1 cellular context compared by ENCODE assay signal in the genomic region with DNA sequence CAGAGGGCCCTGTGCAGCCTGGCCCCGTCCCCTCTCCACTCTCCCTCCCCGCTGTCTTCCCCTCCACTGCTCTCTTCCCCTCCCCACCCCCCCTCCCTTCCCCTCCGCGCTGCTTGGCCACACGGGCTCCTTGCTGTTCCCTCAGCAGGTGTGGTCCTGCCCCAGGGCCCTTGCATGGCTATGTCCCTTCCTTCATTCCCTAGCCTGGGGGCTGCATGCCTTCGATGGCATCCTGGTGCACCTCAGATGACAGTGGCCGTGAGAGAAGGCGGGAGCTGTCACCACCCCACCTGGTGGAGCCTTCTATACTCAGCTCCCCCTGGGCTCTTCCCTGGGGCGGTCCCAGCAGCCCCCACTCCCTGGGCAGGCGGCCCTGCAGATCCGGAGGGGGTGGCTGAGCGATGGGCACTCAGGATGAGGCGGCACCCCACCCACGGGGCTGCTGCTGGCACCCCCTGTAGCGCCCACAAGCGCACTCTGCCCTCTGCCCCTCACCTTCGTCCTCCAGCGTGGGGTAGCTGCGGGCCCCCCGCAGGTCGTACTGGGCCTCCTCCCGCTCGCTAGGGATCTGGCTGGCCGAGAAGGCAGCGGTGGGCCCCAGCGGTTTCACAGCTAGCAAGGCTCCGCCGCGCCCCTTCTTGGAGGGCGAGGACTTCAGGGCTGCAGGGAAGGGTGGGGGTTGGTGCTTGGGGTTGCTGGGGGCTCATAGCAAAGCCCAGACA.
TF ChIP-seq lines count a peak whose summit lies in the region.

No MANE protein-coding gene starts in this region.

TF ChIP-seq in GM12878, 131 proteins besides CTCF, POLR2A, EP300 and RAD21:
- TF ChIP-seq BRCA1 (IDR thresholded peaks at IDR 0.05; ENCODE audit: low read depth, low read length), result no peak
- TF ChIP-seq, protein P1, sequence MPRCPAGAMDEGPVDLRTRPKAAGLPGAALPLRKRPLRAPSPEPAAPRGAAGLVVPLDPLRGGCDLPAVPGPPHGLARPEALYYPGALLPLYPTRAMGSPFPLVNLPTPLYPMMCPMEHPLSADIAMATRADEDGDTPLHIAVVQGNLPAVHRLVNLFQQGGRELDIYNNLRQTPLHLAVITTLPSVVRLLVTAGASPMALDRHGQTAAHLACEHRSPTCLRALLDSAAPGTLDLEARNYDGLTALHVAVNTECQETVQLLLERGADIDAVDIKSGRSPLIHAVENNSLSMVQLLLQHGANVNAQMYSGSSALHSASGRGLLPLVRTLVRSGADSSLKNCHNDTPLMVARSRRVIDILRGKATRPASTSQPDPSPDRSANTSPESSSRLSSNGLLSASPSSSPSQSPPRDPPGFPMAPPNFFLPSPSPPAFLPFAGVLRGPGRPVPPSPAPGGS (IDR thresholded peaks at IDR 0.05; ENCODE audit: borderline replicate concordance, insufficient read depth, low read depth, low read length, poor library complexity, severe bottlenecking), result peak; percentile 60
